13 cellular contexts compared by ENCODE assay signal in the genomic region with DNA sequence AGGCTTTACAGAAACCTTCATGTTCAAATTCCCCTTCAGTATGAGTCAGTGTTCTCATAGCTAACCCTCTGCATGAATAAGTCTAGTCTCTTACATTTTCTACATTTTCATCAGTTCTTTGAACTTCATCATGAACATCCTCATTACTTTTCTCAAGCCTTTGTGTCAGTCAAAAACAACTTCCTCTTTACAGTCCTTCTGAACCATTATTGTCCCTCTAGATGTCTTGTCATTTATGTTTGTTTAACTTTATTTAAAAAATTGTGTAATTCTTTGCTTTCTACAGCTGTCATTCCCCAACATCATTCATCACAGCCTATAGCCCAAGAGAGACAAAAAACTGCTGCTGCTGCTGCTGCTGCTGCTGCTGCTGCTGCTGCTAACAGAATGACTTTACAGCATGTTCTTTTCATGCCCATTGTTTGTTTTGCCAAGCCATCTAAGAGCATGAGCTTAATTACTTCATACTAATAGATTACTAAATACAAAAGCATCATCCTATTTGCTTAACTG.
A peak's percentile ranks its signal among the peaks of the same experiment; 100 is the strongest.
DNase-seq lines count a peak whose midpoint lies in the region; ATAC-seq, FAIRE-seq and TF ChIP-seq lines count a peak whose summit lies in the region.
"Had no signal": no experiment of that assay in that cellular context is flagged by ENCODE, and none has a peak within 500 bp of the region (broad histone marks: within the 10 kb centered on the region; RNA-seq: fewer than 3 reads in every experiment).

No MANE protein-coding gene starts in this region.

- no TSS peak for BruUV-seq in PC-9 (replicated peaks; lab: Mats Ljungman, UMichigan)

- no peaks in the 10 kb centered on the region; the same call in 1 of the 2 replicates for H3K9me3 ChIP-seq in PC-9 (ENCODE audit: insufficient read depth, low read depth)
- H3K9me3 ChIP-seq in pancreas: no peaks in the 10 kb centered on the region

- H3K27me3 ChIP-seq in ACC112 (ENCODE audit: insufficient read depth, low read length) (no peaks in the 10 kb centered on the region), PC-9 (ENCODE audit: insufficient read depth, low read depth) (no peaks in the 10 kb centered on the region), pancreas (no peaks in the 10 kb centered on the region)

- H3K79me2 ChIP-seq in ACC112 (ENCODE audit: control insufficient read depth, insufficient read depth, low read length, unreplicated experiment) (no peaks in the 10 kb centered on the region), PC-9 (ENCODE audit: low read depth) (no peaks in the 10 kb centered on the region)

- POLR2A ChIA-PET in PC-9 (lab: Charles Lee; ENCODE audit: unreplicated experiment): no interaction called here

- CTCF ChIA-PET in PC-9 (lab: Charles Lee): no interaction called here

- FAIRE-seq in pancreas (lab: Jason Lieb, UNC): no peak
- FAIRE-seq: small intestine had no signal

- no peak for DNase-seq in PC-9
- DNase-seq in fibroblast of mammary gland (ENCODE audit: low read depth): peak; percentile 72
- DNase-seq in mesothelial cell of epicardium (ENCODE audit: low spot score in 2 of 2, unreplicated experiment in 2 of 2): no peak
- DNase-seq in pancreas: no peak
- no peak for DNase-seq in CD14-positive monocyte (ENCODE audit: low spot score)
- DNase-seq: activated CD4-positive, CD25-positive, alpha-beta regulatory T cell treated with anti-CD3 and anti-CD28 coated beads, Interleukin-2, amount 50 U/mL, for 72 hours; C1 segment of cervical spinal cord; NCI-H146; small intestine had no signal

- no peak overlapping the region for H3K4me2 ChIP-seq in PC-9

- H3K4me1 Mint-ChIP-seq in mesothelial cell of epicardium (no peaks in the 10 kb centered on the region), CD14-positive monocyte (no peaks in the 10 kb centered on the region)

- intact Hi-C loops in PC-9 (cut with micrococcal nuclease; ENCODE audit: unreplicated experiment) (no loop called here), pancreas (cut with DNase I) (no loop called here), CD14-positive monocyte (cut with micrococcal nuclease) (no loop called here)

- H3K4me1 ChIP-seq in ACC112 (ENCODE audit: control insufficient read depth, insufficient read depth, low read length, unreplicated experiment) (peaks cover 17% of the 10 kb centered on the region), PC-9 (replicated peaks; ENCODE audit: insufficient read depth) (no peaks in the 10 kb centered on the region), pancreas (no peaks in the 10 kb centered on the region)

- H3K9me2 ChIP-seq in PC-9 (ENCODE audit: insufficient read depth): 0 out of 2 replicates have a peak, but pooled peaks cover 4% of the 10 kb centered on the region

- H3K4me3 Mint-ChIP-seq in mesothelial cell of epicardium (no peak overlapping the region), CD14-positive monocyte (no peak overlapping the region)

- no peak for TF ChIP-seq CTCF in PC-9 (conservative IDR thresholded peaks at IDR 0.05)
- TF ChIP-seq CTCF in fibroblast of mammary gland (conservative IDR thresholded peaks at IDR 0.05; ENCODE audit: control insufficient read depth, insufficient read depth, low read depth, low read length): no peak
- TF ChIP-seq CTCF in mesothelial cell of epicardium (IDR thresholded peaks at IDR 0.05; ENCODE audit: unreplicated experiment): no peak
- no peak for TF ChIP-seq CTCF in pancreas (IDR thresholded peaks at IDR 0.05)
- no peak for TF ChIP-seq CTCF in CD14-positive monocyte (IDR thresholded peaks at IDR 0.05)

- H3K27me3 Mint-ChIP-seq in mesothelial cell of epicardium (ENCODE audit: low read depth): peaks cover 49% of the 10 kb centered on the region
- H3K27me3 Mint-ChIP-seq in CD14-positive monocyte (ENCODE audit: low read depth in 3 of 3): no peaks in the 10 kb centered on the region

- H2AFZ ChIP-seq in ACC112 (ENCODE audit: low read length, unreplicated experiment): no peak overlapping the region
- H2AFZ ChIP-seq in PC-9: 0 out of 2 replicates have a peak overlapping the region, but pooled peaks have one; percentile 2

- H4K20me1 ChIP-seq in PC-9 (ENCODE audit: insufficient read depth): no peaks in the 10 kb centered on the region

- H3K36me3 Mint-ChIP-seq in mesothelial cell of epicardium (no peaks in the 10 kb centered on the region), CD14-positive monocyte (no peaks in the 10 kb centered on the region)

- ATAC-seq in GM18907 (IDR thresholded peaks at IDR 0.05; ENCODE audit: unreplicated experiment) (peak; percentile 51), GM21528 (IDR thresholded peaks at IDR 0.05; ENCODE audit: low FRiP score, unreplicated experiment) (no peak), pancreas (no peak)

- no peaks in the 10 kb centered on the region for H3K36me3 ChIP-seq in ACC112 (ENCODE audit: insufficient read depth, low read length)
- no peaks in the 10 kb centered on the region for H3K36me3 ChIP-seq in PC-9 (ENCODE audit: low read depth)
- H3K36me3 ChIP-seq in pancreas: no peaks in the 10 kb centered on the region

- H3K9me3 Mint-ChIP-seq in mesothelial cell of epicardium (no peaks in the 10 kb centered on the region), CD14-positive monocyte (peaks cover 0 to 9% (median 1%) of the 10 kb centered on the region in 7 donors)

- H3K4me3 ChIP-seq in ACC112 (ENCODE audit: low read depth, low read length): 0 out of 2 replicates have a peak overlapping the region, but pooled peaks have one; percentile 6
- no peak overlapping the region for H3K4me3 ChIP-seq in PC-9
- no peak overlapping the region for H3K4me3 ChIP-seq in fibroblast of mammary gland (ENCODE audit: control insufficient read depth, low read depth, low read length)
- no peak overlapping the region for H3K4me3 ChIP-seq in pancreas
- H3K4me3 ChIP-seq: coronary artery had no signal

- H3K27ac ChIP-seq in ACC112 (ENCODE audit: low read depth, low read length): peak overlapping the region; percentile 57
- no peak overlapping the region for H3K27ac ChIP-seq in PC-9
- H3K27ac ChIP-seq in pancreas: no peak overlapping the region
- H3K27ac ChIP-seq: coronary artery had no signal

- H3F3A ChIP-seq in PC-9 (ENCODE audit: insufficient read depth, low read depth): no peaks in the 10 kb centered on the region

- H3K27ac Mint-ChIP-seq in mesothelial cell of epicardium: no peak overlapping the region
- H3K27ac Mint-ChIP-seq in CD14-positive monocyte: no peak overlapping the region
